1 cellular context compared by ENCODE assay signal in genomic region chr7:87110778-87111177, GRCh38.
TF ChIP-seq lines count a peak whose summit lies in the region.

No MANE protein-coding gene starts in this region.

TF ChIP-seq in SK-N-SH treated with all-trans-retinoic acid at 6 μM for 48 hours, 23 proteins besides CTCF, POLR2A, EP300 and RAD21 (continued from another document):
- no peak for TF ChIP-seq CREB5 (CRISPR knock-in tag; IDR thresholded peaks at IDR 0.05; ENCODE audit: low read depth)
- no peak for TF ChIP-seq RARB (CRISPR knock-in tag; IDR thresholded peaks at IDR 0.05)
- TF ChIP-seq ZNF565 (CRISPR knock-in tag; conservative IDR thresholded peaks at IDR 0.05; ENCODE audit: low read depth) = no peak
